ENCODE assay signal across 10 cellular contexts in genomic region chr11:279040-279965, GRCh38. TPM values are rescaled to one million over a fixed set of nuclear protein-coding genes. Genes with fewer than 3 reads are reported as not detected.
DNase-seq lines count a peak whose midpoint lies in the region; ATAC-seq and TF ChIP-seq lines count a peak whose summit lies in the region.
"Had no signal": no experiment of that assay in that cellular context is flagged by ENCODE, and none has a peak within 500 bp of the region (broad histone marks: within the 10 kb centered on the region; RNA-seq: fewer than 3 reads in every experiment).

No MANE protein-coding gene starts in this region.

- peak overlapping the region; percentile 11 to 57 (median 44); a peak in 19 of 20 replicates for H3K4me3 ChIP-seq in BLaER1 treated with 17β-estradiol and CSF1 and Interleukin-3, amounts not matched to agents 10 nM and 100 nM
- peak overlapping the region; percentile 63 for H3K4me3 ChIP-seq in effector memory CD4-positive, alpha-beta T cell (ENCODE audit: insufficient read depth, low read depth, low read length, poor library complexity, severe bottlenecking)
- H3K4me3 ChIP-seq in neural progenitor cell = no peak overlapping the region
- H3K4me3 ChIP-seq in A673 (ENCODE audit: low read depth, low read length, poor library complexity, severe bottlenecking) = no peak overlapping the region

- peak overlapping the region in 5 of 11 experiments; percentile 14 to 68 (median 37); a peak in 4 of 22 replicates for H3K9ac ChIP-seq in BLaER1 treated with 17β-estradiol and CSF1 and Interleukin-3, amounts not matched to agents 10 nM and 100 nM
- H3K9ac ChIP-seq in neural progenitor cell = no peak overlapping the region
- H3K9ac ChIP-seq: KMS-11 had no signal

- peak overlapping the region in 1 of 11 experiments; percentile 31; a peak in 2 of 22 replicates for H3K27ac ChIP-seq in BLaER1 treated with 17β-estradiol and CSF1 and Interleukin-3, amounts not matched to agents 10 nM and 100 nM
- peak overlapping the region; percentile 38 for H3K27ac ChIP-seq in effector memory CD4-positive, alpha-beta T cell (ENCODE audit: insufficient read depth, low read length, poor library complexity, severe bottlenecking)
- H3K27ac ChIP-seq in neural progenitor cell = no peak overlapping the region
- H3K27ac ChIP-seq in A673 (ENCODE audit: low read depth, low read length, poor library complexity, severe bottlenecking) = no peak overlapping the region
- H3K27ac ChIP-seq: KMS-11 had no signal

- no peaks in the 10 kb centered on the region for H3K36me3 Mint-ChIP-seq in neural progenitor cell

- H3F3A ChIP-seq in neural progenitor cell (ENCODE audit: low read depth) = no peaks in the 10 kb centered on the region

- peaks cover 15% of the 10 kb centered on the region for H3K27me3 Mint-ChIP-seq in neural progenitor cell (ENCODE audit: insufficient read depth, low read depth)

- no peak overlapping the region for H2AFZ ChIP-seq in neural progenitor cell (replicated peaks)

- no peak for TF ChIP-seq CTCF in neural progenitor cell (IDR thresholded peaks at IDR 0.05)
- no peak for TF ChIP-seq CTCF in A673 (conservative IDR thresholded peaks at IDR 0.05; ENCODE audit: low read depth, low read length)

- no TSS peak for BruUV-seq in A673 (replicated peaks; lab: Mats Ljungman, UMichigan)

- peaks cover 0 to 29% (median 7%) of the 10 kb centered on the region in 11 experiments; a peak in 10 of 22 replicates for H4K20me1 ChIP-seq in BLaER1 treated with 17β-estradiol and CSF1 and Interleukin-3, amounts not matched to agents 10 nM and 100 nM
- H4K20me1 ChIP-seq in neural progenitor cell (ENCODE audit: low read depth) = no peaks in the 10 kb centered on the region

- H3K4me3 Mint-ChIP-seq in neural progenitor cell = peak overlapping the region; percentile 24

- H3K79me2 ChIP-seq in neural progenitor cell (ENCODE audit: low read depth) = no peaks in the 10 kb centered on the region

- CTCF ChIA-PET in A673 (lab: Charles Lee) = no interaction called here

- H3K27ac Mint-ChIP-seq in neural progenitor cell = no peak overlapping the region

- DNase-seq in MV-4-11 (lab: John Stamatoyannopoulos, UW) (peak; percentile 30), neural progenitor cell (ENCODE audit: low spot score) (no peak), A673 (ENCODE audit: low spot score) (no peak), NCI-H1694 (lab: John Stamatoyannopoulos, UW) (no peak)
- no peak for DNase-seq in effector memory CD4-positive, alpha-beta T cell
- DNase-seq: DMS 273 treated with DMSO at 0.1 percent for 48 hours had no signal

- H3K4me2 ChIP-seq in BLaER1 treated with 17β-estradiol and CSF1 and Interleukin-3, amounts not matched to agents 10 nM and 100 nM = peak overlapping the region; percentile 46 to 84 (median 64)
- H3K4me2 ChIP-seq in neural progenitor cell = no peak overlapping the region
- H3K4me2 ChIP-seq: KMS-11 had no signal

- H3K9me3 Mint-ChIP-seq in neural progenitor cell = peaks cover 7% of the 10 kb centered on the region

- POLR2A ChIA-PET in A673 (lab: Charles Lee; ENCODE audit: low non-redundant PET) = no interaction called here

- H3K9me3 ChIP-seq in BLaER1 treated with 17β-estradiol and CSF1 and Interleukin-3, amounts not matched to agents 10 nM and 100 nM (replicated peaks in 1 of 11) = peaks cover 0 to 31% (median 17%) of the 10 kb centered on the region in 11 experiments; a peak in 19 of 22 replicates
- H3K9me3 ChIP-seq in effector memory CD4-positive, alpha-beta T cell (ENCODE audit: control insufficient read depth, low read length) = no peaks in the 10 kb centered on the region
- H3K9me3 ChIP-seq in neural progenitor cell (ENCODE audit: low read depth) (no peaks in the 10 kb centered on the region), A673 (ENCODE audit: low read depth, low read length, poor library complexity, severe bottlenecking) (no peaks in the 10 kb centered on the region)

- H3K4me1 Mint-ChIP-seq in neural progenitor cell = peaks cover 16% of the 10 kb centered on the region

- intact Hi-C loops in A673 (cut with micrococcal nuclease; ENCODE audit: unreplicated experiment) = no loop called here

- H3K27me3 ChIP-seq in BLaER1 treated with 17β-estradiol and CSF1 and Interleukin-3, amounts not matched to agents 10 nM and 100 nM = peaks cover 63 to 81% (median 70%) of the 10 kb centered on the region in 11 experiments
- no peaks in the 10 kb centered on the region for H3K27me3 ChIP-seq in effector memory CD4-positive, alpha-beta T cell (replicated peaks; ENCODE audit: control insufficient read depth, insufficient read depth, low read length, poor library complexity, severe bottlenecking)
- H3K27me3 ChIP-seq in neural progenitor cell (peaks cover 8% of the 10 kb centered on the region), A673 (replicated peaks; ENCODE audit: insufficient read depth, low read depth, low read length, poor library complexity) (peaks cover 43% of the 10 kb centered on the region)

- H3K36me3 ChIP-seq in BLaER1 treated with 17β-estradiol and CSF1 and Interleukin-3, amounts not matched to agents 10 nM and 100 nM = no peaks in the 10 kb centered on the region
- no peaks in the 10 kb centered on the region for H3K36me3 ChIP-seq in effector memory CD4-positive, alpha-beta T cell (ENCODE audit: control insufficient read depth, insufficient read depth, low read length)
- no peaks in the 10 kb centered on the region for H3K36me3 ChIP-seq in neural progenitor cell
- no peaks in the 10 kb centered on the region for H3K36me3 ChIP-seq in A673 (ENCODE audit: insufficient read depth, low read length, poor library complexity, severe bottlenecking)

- H3K4me1 ChIP-seq in BLaER1 treated with 17β-estradiol and CSF1 and Interleukin-3, amounts not matched to agents 10 nM and 100 nM = peaks cover 32 to 69% (median 38%) of the 10 kb centered on the region in 10 experiments
- H3K4me1 ChIP-seq in effector memory CD4-positive, alpha-beta T cell (ENCODE audit: control insufficient read depth, insufficient read depth, low read length, poor library complexity, severe bottlenecking) = peaks cover 45% of the 10 kb centered on the region
- H3K4me1 ChIP-seq in neural progenitor cell (peaks cover 4% of the 10 kb centered on the region), A673 (ENCODE audit: insufficient read depth, low read length, poor library complexity, severe bottlenecking) (no peaks in the 10 kb centered on the region)

- ATAC-seq in HG03571 (IDR thresholded peaks at IDR 0.05; ENCODE audit: unreplicated experiment) (no peak), HG02759 (IDR thresholded peaks at IDR 0.05; ENCODE audit: unreplicated experiment) (no peak)

RNA-seq across cellular contexts. Expression of gene NLRP6, which starts 1.1 kb away (rescaled TPM):
- not detected in 2 replicates for total RNA-seq in neural progenitor cell (ENCODE audit: low replicate concordance)
- not detected in 2 replicates for total RNA-seq in A673 (2021)

RNA-seq across cellular contexts. Expression of gene PGGHG, which starts 9.6 kb away (rescaled TPM):
- total RNA-seq in neural progenitor cell (ENCODE audit: low replicate concordance) (20.5 and 44.4 TPM in 2 replicates), A673 (2021) (5.4 and 8.6 TPM in 2 replicates)

RNA-seq across cellular contexts. Expression of gene IFITM5, which starts 20.0 kb away (rescaled TPM):
- total RNA-seq in neural progenitor cell (ENCODE audit: low replicate concordance) = not detected in 2 replicates
- not detected in 2 replicates for total RNA-seq in A673 (2021)

RNA-seq across cellular contexts. Expression of gene IFITM2, which starts 28.3 kb away (rescaled TPM):
- total RNA-seq in neural progenitor cell (ENCODE audit: low replicate concordance) (10.5 and 63.9 TPM in 2 replicates), A673 (2021) (23.3 and 25.5 TPM in 2 replicates)

RNA-seq across cellular contexts. Expression of gene IFITM1, which starts 34.5 kb away (rescaled TPM):
- total RNA-seq in neural progenitor cell (ENCODE audit: low replicate concordance) = 13.3 and 48.6 TPM in 2 replicates
- 24.4 and 34.1 TPM in 2 replicates for total RNA-seq in A673 (2021)

Comparison
In these comparisons a context has a peak if more than half of its experiments do, and no peak if none do; other contexts are left out.
1. H3K4me3 ChIP-seq: peak in BLaER1 treated with 17β-estradiol and CSF1 and Interleukin-3, amounts not matched to agents 10 nM and 100 nM (10 of 10) and effector memory CD4-positive, alpha-beta T cell (single experiment); none in neural progenitor cell (single experiment) and A673 (single experiment).